Comparison of ENCODE assay signal across 22 cellular contexts in the genomic region with DNA sequence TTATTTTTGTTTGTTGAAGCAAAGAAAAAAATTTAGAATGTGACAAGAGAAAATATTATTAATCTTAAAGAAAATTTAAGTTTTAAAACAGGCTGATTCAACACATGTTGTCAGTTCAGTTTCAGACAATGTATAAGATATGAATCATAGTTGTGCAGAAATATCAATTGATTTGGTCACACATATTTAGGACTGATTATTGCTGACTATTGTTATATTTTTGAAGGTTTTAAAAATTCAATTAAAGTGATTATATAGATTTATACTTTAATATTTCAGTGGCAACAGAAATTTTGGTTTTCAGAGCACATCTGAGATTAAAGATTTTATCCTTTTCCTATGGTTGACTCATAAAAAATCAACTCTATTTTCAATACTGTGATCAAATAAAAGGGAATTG.
"Had no signal": no experiment of that assay in that cellular context is flagged by ENCODE, and none has a peak within 500 bp of the region (broad histone marks: within the 10 kb centered on the region; RNA-seq: fewer than 3 reads in every experiment).

No MANE protein-coding gene starts in this region.

- H3K4me2 ChIP-seq: hepatocyte had no signal

- H3K27me3 ChIP-seq: colonic mucosa, esophagus muscularis mucosa, gastroesophageal sphincter, heart left ventricle, hepatocyte, left lung had no signal

- ATAC-seq: effector memory CD8-positive, alpha-beta T cell; foreskin keratinocyte; gastroesophageal sphincter; heart left ventricle; left cardiac atrium; left lung; left ventricle myocardium superior; lower lobe of right lung; mucosa of descending colon had no signal

- H3K4me3 Mint-ChIP-seq: dendritic cell treated with granulocyte-macrophage colony-stimulating factor and Interleukin-4, amounts not matched to agents 40 ng/mL and 50 ng/mL, for 4 days; effector memory CD8-positive, alpha-beta T cell; endodermal cell; mesothelial cell of epicardium; naive B cell had no signal

- FAIRE-seq: endothelial cell of umbilical vein had no signal

- H3K36me3 Mint-ChIP-seq: naive B cell had no signal

- H3K4me1 ChIP-seq: colonic mucosa, esophagus muscularis mucosa, foreskin keratinocyte, gastroesophageal sphincter, heart left ventricle, left lung, lower lobe of right lung had no signal

- DNase-seq: colonic mucosa; cortex of kidney; effector CD8-positive, alpha-beta T cell; effector memory CD8-positive, alpha-beta T cell; endodermal cell; foreskin keratinocyte; heart left ventricle; hypothalamus; islet precursor cell; left cardiac atrium; left lung; left ventricle myocardium superior; lower lobe of right lung; mesenchymal stem cell; mucosa of descending colon; naive B cell had no signal

- H3K27ac ChIP-seq: colonic mucosa, esophagus muscularis mucosa, foreskin keratinocyte, gastroesophageal sphincter, heart left ventricle, hepatocyte, left lung, lower lobe of right lung had no signal

- H2AFZ ChIP-seq: hepatocyte had no signal

- H3K36me3 ChIP-seq: colonic mucosa, esophagus muscularis mucosa, gastroesophageal sphincter, heart left ventricle, left lung, lower lobe of right lung had no signal

- H3K9me3 ChIP-seq: colonic mucosa, esophagus muscularis mucosa, lower lobe of right lung, mucosa of descending colon had no signal

- H3K27me3 Mint-ChIP-seq: dendritic cell treated with granulocyte-macrophage colony-stimulating factor and Interleukin-4, amounts not matched to agents 40 ng/mL and 50 ng/mL, for 4 days; effector memory CD8-positive, alpha-beta T cell had no signal

- H3K4me3 ChIP-seq: colonic mucosa, esophagus muscularis mucosa, gastroesophageal sphincter, heart left ventricle, hepatocyte, left lung, lower lobe of right lung, mucosa of descending colon had no signal

- H3K9me3 Mint-ChIP-seq: effector memory CD8-positive, alpha-beta T cell had no signal

- H3K27ac Mint-ChIP-seq: dendritic cell treated with granulocyte-macrophage colony-stimulating factor and Interleukin-4, amounts not matched to agents 40 ng/mL and 50 ng/mL, for 4 days; effector memory CD8-positive, alpha-beta T cell; endodermal cell; mesothelial cell of epicardium; naive B cell had no signal

- H3K4me1 Mint-ChIP-seq: endodermal cell, naive B cell had no signal
